In genomic region chr7:91880413-91881241, GRCh38 we compare ENCODE assay signal across 8 cellular contexts. TPM values are rescaled to one million over a fixed set of nuclear protein-coding genes. Genes with fewer than 3 reads are reported as not detected.
DNase-seq lines count a peak whose midpoint lies in the region; ATAC-seq lines count a peak whose summit lies in the region.

A gene with protein sequence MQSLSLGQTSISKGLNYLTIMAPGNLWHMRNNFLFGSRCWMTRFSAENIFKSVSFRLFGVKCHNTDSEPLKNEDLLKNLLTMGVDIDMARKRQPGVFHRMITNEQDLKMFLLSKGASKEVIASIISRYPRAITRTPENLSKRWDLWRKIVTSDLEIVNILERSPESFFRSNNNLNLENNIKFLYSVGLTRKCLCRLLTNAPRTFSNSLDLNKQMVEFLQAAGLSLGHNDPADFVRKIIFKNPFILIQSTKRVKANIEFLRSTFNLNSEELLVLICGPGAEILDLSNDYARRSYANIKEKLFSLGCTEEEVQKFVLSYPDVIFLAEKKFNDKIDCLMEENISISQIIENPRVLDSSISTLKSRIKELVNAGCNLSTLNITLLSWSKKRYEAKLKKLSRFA (minus strand): TSS chr7:91880702. CDS start chr7:91880083, 619 bp downstream.

- peak within 1 kb of the TSS; percentile 88 to 98 (median 95) for H3K27ac Mint-ChIP-seq in CD4-positive, alpha-beta memory T cell
- H3K27ac Mint-ChIP-seq in activated CD4-positive, alpha-beta memory T cell treated with anti-CD3 and anti-CD28 coated beads, Interleukin-2, amount 10 ng/mL, durations not matched to agents 7 days and 5 days = peak within 1 kb of the TSS; percentile 88

- H3K27ac ChIP-seq in CD4-positive, alpha-beta memory T cell (ENCODE audit: low read depth, low read length) = peak within 1 kb of the TSS; percentile 71
- no peak within 1 kb of the TSS for H3K27ac ChIP-seq in ectodermal cell (ENCODE audit: insufficient read depth, low read depth, low read length, poor library complexity, severe bottlenecking)

- POLR2A ChIA-PET in CD4-positive, alpha-beta memory T cell (lab: Charles Lee; ENCODE audit: partially characterized antibody) = interaction anchor here (0.7 to 2.4 kb wide), 8 partner anchors 10 to 648 kb away, joined by 3 to 40 read pairs (median 6); partner anchors contain the start of genes AKAP9, ANKIB1, CYP51A1 and GATAD1
- POLR2A ChIA-PET in activated CD4-positive, alpha-beta memory T cell treated with anti-CD3 and anti-CD28 coated beads, Interleukin-2, amount 10 ng/mL, durations not matched to agents 7 days and 5 days (lab: Charles Lee) = interaction anchor here (0.6 to 2.4 kb wide), 13 partner anchors 9 to 567 kb away, joined by 3 to 17 read pairs (median 3); partner anchors contain the start of genes AKAP9, ANKIB1, GATAD1 and KRIT1

- H3K27me3 ChIP-seq in CD4-positive, alpha-beta memory T cell (ENCODE audit: insufficient read depth, low read length) = no peaks in the 10 kb centered on the region
- no peaks in the 10 kb centered on the region for H3K27me3 ChIP-seq in ectodermal cell (ENCODE audit: control insufficient read depth, insufficient read depth, low read length, poor library complexity, severe bottlenecking)

- 20 to 21% methylated on average over 43 of the region's 43 CpGs for WGBS in ectodermal cell, 2 experiments

- H3K36me3 ChIP-seq in CD4-positive, alpha-beta memory T cell (ENCODE audit: insufficient read depth, low read length) = no peaks in the 10 kb centered on the region
- H3K36me3 ChIP-seq in ectodermal cell (ENCODE audit: control insufficient read depth, insufficient read depth, low read length) = no peaks in the 10 kb centered on the region

- H3K9me3 Mint-ChIP-seq in CD4-positive, alpha-beta memory T cell = peaks cover 0 to under 1% (median 0%) of the 10 kb centered on the region in 8 donors
- H3K9me3 Mint-ChIP-seq in activated CD4-positive, alpha-beta memory T cell treated with anti-CD3 and anti-CD28 coated beads, Interleukin-2, amount 10 ng/mL, durations not matched to agents 7 days and 5 days = no peaks in the 10 kb centered on the region

- H3K9me3 ChIP-seq in CD4-positive, alpha-beta memory T cell (ENCODE audit: control insufficient read depth in 1 of 2, low read length in 2 of 2) = no peaks in the 10 kb centered on the region
- no peaks in the 10 kb centered on the region for H3K9me3 ChIP-seq in ectodermal cell (ENCODE audit: control insufficient read depth, low read length)

- peak; percentile 89 to 91 (median 90) for DNase-seq in CD4-positive, alpha-beta memory T cell
- DNase-seq in HK-2 (ENCODE audit: unreplicated experiment) (peak; percentile 95), NCI-H82 treated with DMSO at 0.1 percent for 48 hours (lab: John Stamatoyannopoulos, UW; ENCODE audit: unreplicated experiment) (peak; percentile 88), lung microvascular endothelial cell (ENCODE audit: low read depth in 2 of 2) (peak; percentile 93)
- peak; percentile 93 for DNase-seq in activated CD4-positive, alpha-beta memory T cell treated with anti-CD3 and anti-CD28 coated beads, Interleukin-2, amount 10 ng/mL, durations not matched to agents 7 days and 5 days
- DNase-seq in stimulated activated CD4-positive, alpha-beta T cell treated with anti-CD3 and anti-CD28 coated beads, TNF-alpha, amount 100 ng/mL, for 48 hours (ENCODE audit: low read depth in 3 of 3) = peak; percentile 88 to 92 (median 88)

- peak; percentile 97 for ATAC-seq in GM19452 (IDR thresholded peaks at IDR 0.05; ENCODE audit: unreplicated experiment)

- H3K4me3 Mint-ChIP-seq in CD4-positive, alpha-beta memory T cell = peak within 1 kb of the TSS; percentile 92 to 100 (median 98)
- H3K4me3 Mint-ChIP-seq in activated CD4-positive, alpha-beta memory T cell treated with anti-CD3 and anti-CD28 coated beads, Interleukin-2, amount 10 ng/mL, durations not matched to agents 7 days and 5 days = peak within 1 kb of the TSS; percentile 91

- H3K4me1 Mint-ChIP-seq in CD4-positive, alpha-beta memory T cell = peaks cover 30 to 46% (median 35%) of the 10 kb centered on the region in 4 donors
- H3K4me1 Mint-ChIP-seq in activated CD4-positive, alpha-beta memory T cell treated with anti-CD3 and anti-CD28 coated beads, Interleukin-2, amount 10 ng/mL, durations not matched to agents 7 days and 5 days = peaks cover 30% of the 10 kb centered on the region

- peaks cover 23 to 38% of the 10 kb centered on the region in 2 donors for H3K36me3 Mint-ChIP-seq in CD4-positive, alpha-beta memory T cell
- peaks cover 25% of the 10 kb centered on the region for H3K36me3 Mint-ChIP-seq in activated CD4-positive, alpha-beta memory T cell treated with anti-CD3 and anti-CD28 coated beads, Interleukin-2, amount 10 ng/mL, durations not matched to agents 7 days and 5 days (ENCODE audit: low read depth)

- CTCF ChIA-PET in CD4-positive, alpha-beta memory T cell (lab: Charles Lee; ENCODE audit: partially characterized antibody) = interaction anchor here (0.6 to 2.9 kb wide), 19 partner anchors 8 to 648 kb away, joined by 3 to 42 read pairs (median 5); partner anchors contain the start of genes AKAP9, GATAD1, PEX1 and RBM48
- CTCF ChIA-PET in activated CD4-positive, alpha-beta memory T cell treated with anti-CD3 and anti-CD28 coated beads, Interleukin-2, amount 10 ng/mL, durations not matched to agents 7 days and 5 days (lab: Charles Lee) = interaction anchor here (0.5 to 2.8 kb wide), 26 partner anchors 8 to 1399 kb away, joined by 3 to 24 read pairs (median 4); partner anchors contain the start of genes AKAP9, CYP51A1, GATAD1 and PEX1

- peak within 1 kb of the TSS; percentile 77 to 86 for H3K4me3 ChIP-seq in CD4-positive, alpha-beta memory T cell (ENCODE audit: low read length in 2 of 2)
- H3K4me3 ChIP-seq in ectodermal cell (ENCODE audit: insufficient read depth, low read depth, low read length) = peak within 1 kb of the TSS; percentile 64

- no peaks in the 10 kb centered on the region for H3K27me3 Mint-ChIP-seq in CD4-positive, alpha-beta memory T cell
- no peaks in the 10 kb centered on the region for H3K27me3 Mint-ChIP-seq in activated CD4-positive, alpha-beta memory T cell treated with anti-CD3 and anti-CD28 coated beads, Interleukin-2, amount 10 ng/mL, durations not matched to agents 7 days and 5 days

- H3K4me1 ChIP-seq in CD4-positive, alpha-beta memory T cell (ENCODE audit: insufficient read depth, low read length) = peaks cover 26% of the 10 kb centered on the region
- H3K4me1 ChIP-seq in ectodermal cell (ENCODE audit: control insufficient read depth, insufficient read depth, low read length) = peaks cover 3% of the 10 kb centered on the region

- intact Hi-C loops in CD4-positive, alpha-beta memory T cell (cut with micrococcal nuclease) = loop anchor here (1.0 to 10.0 kb wide), 11 partner anchors 50 to 1352 kb away; partner anchors contain the start of genes AKAP9, CDK6, CYP51A1 and FAM133B

RNA-seq across cellular contexts. Expression of the gene that starts here (rescaled TPM):
- 10 to 100 TPM; 29.9 to 32.4 TPM for total RNA-seq in CD4-positive, alpha-beta memory T cell
- polyA plus RNA-seq in CD4-positive, alpha-beta memory T cell = 10 to 100 TPM in 1 of 2 donors, 1 to 10 TPM in 1; 6.6 to 17.2 TPM
- total RNA-seq in activated CD4-positive, alpha-beta memory T cell treated with anti-CD3 and anti-CD28 coated beads, Interleukin-2, amount 10 ng/mL, durations not matched to agents 7 days and 5 days = 10 to 100 TPM; 15.4 to 15.6 TPM
- 17.1 TPM for polyA plus RNA-seq in ectodermal cell (2013, experiment 1 of 4)
- 22.9 TPM for polyA plus RNA-seq in ectodermal cell (2013, experiment 2 of 4)
- polyA plus RNA-seq in ectodermal cell (2013, experiment 3 of 4) = 19.6 TPM
- polyA plus RNA-seq in ectodermal cell (2013, experiment 4 of 4) = 19.5 TPM
- total RNA-seq in lung microvascular endothelial cell = 4.6 and 6.2 TPM in 2 replicates
